In the genomic region with DNA sequence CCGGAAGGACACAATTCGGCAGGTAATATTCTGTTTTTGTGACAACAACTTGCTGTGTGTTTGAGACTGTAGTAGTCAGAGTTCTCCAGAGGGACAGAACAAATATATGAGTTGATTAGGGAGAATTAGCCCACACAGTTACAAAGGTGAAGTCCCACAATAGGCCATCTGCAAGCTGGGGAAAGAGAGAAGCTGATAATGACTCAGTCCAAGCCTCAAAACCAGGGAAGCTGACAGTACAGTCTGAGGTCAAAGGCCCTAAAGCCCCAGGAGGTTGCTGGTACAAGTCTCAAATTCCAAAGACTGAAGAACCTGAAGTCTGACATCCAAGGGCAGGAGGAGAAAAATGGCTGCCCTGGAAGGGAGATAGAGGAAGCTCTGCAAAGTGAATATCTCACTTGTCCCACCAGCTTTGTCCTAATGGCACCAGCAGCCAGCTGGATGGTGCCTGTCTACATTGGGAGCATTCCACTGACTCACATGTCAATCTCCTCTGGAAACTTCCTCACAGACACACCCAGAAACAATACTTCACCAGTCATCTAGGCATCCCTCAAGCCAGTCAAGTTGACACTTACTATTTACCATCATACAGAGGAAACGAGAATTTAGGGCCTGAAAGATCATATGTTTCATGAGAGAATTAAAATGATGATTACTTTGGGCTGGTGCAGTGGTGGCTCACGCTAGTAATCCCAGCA, we compare ENCODE assay signal across 24 cellular contexts. TPM values are rescaled to one million over a fixed set of nuclear protein-coding genes. Genes with fewer than 3 reads are reported as not detected.
"Had no signal": no experiment of that assay in that cellular context is flagged by ENCODE, and none has a peak within 500 bp of the region (broad histone marks: within the 10 kb centered on the region; RNA-seq: fewer than 3 reads in every experiment).

No MANE protein-coding gene starts in this region.

- DNase-seq: activated CD4-positive, alpha-beta memory T cell treated with anti-CD3 and anti-CD28 coated beads, Interleukin-2, amount 10 ng/mL, durations not matched to agents 7 days and 5 days; activated effector memory CD4-positive, alpha-beta T cell treated with Interleukin-2 at 50 U/mL for 16 hours; activated T-cell treated with anti-CD3 and anti-CD28 coated beads, Interleukin-2, amount 50 U/mL, for 24 hours; colonic mucosa; effector CD8-positive, alpha-beta T cell; gastrocnemius medialis; heart left ventricle; left lung; nucleus accumbens; posterior cingulate gyrus; stimulated activated CD4-positive, alpha-beta T cell treated with anti-CD3 and anti-CD28 coated beads, Interleukin-15, amount 100 ng/mL, for 24 hours; stimulated activated CD4-positive, alpha-beta T cell treated with anti-CD3 and anti-CD28 coated beads, Interleukin-4, amount 100 ng/mL, for 1 hour; stimulated activated naive CD4-positive, alpha-beta T cell; T-helper 17 cell; WERI-Rb-1 had no signal

- H3K9me3 ChIP-seq: colonic mucosa, gastrocnemius medialis, heart left ventricle, left lung, tibial nerve, vagina had no signal

- H3K36me3 ChIP-seq: colonic mucosa, gastrocnemius medialis, heart left ventricle, left lung, tibial nerve, vagina, WERI-Rb-1 had no signal

- H3K36me3 Mint-ChIP-seq: activated naive CD4-positive, alpha-beta T cell treated with anti-CD3 and anti-CD28 coated beads, Interleukin-2, amount 50 U/mL, for 24 hours; memory B cell; natural killer cell treated with Interleukin-12 subunit alpha and Interleukin-12 subunit beta and Interleukin-15 and Interleukin-18, amount 100 ng/mL, for 72 hours had no signal

- H3K27ac Mint-ChIP-seq: activated CD4-positive, alpha-beta memory T cell treated with anti-CD3 and anti-CD28 coated beads, Interleukin-2, amount 10 ng/mL, durations not matched to agents 7 days and 5 days; activated naive CD4-positive, alpha-beta T cell treated with anti-CD3 and anti-CD28 coated beads, Interleukin-2, amount 50 U/mL, for 24 hours; activated T-cell treated with anti-CD3 and anti-CD28 coated beads, Interleukin-2, amount 50 U/mL, for 24 hours; memory B cell; T-helper 17 cell had no signal

- H3K4me3 ChIP-seq: colonic mucosa, gastrocnemius medialis, heart left ventricle, left lung, tibial nerve, vagina had no signal

- ATAC-seq: gastrocnemius medialis; heart left ventricle; left lung; natural killer cell treated with Interleukin-12 subunit alpha and Interleukin-12 subunit beta and Interleukin-15 and Interleukin-18, amount 100 ng/mL, for 72 hours; T-helper 17 cell had no signal

- H3K9me3 Mint-ChIP-seq: activated CD4-positive, alpha-beta memory T cell treated with anti-CD3 and anti-CD28 coated beads, Interleukin-2, amount 10 ng/mL, durations not matched to agents 7 days and 5 days; activated naive CD4-positive, alpha-beta T cell treated with anti-CD3 and anti-CD28 coated beads, Interleukin-2, amount 50 U/mL, for 24 hours; activated T-cell treated with anti-CD3 and anti-CD28 coated beads, Interleukin-2, amount 50 U/mL, for 24 hours; memory B cell; natural killer cell treated with Interleukin-12 subunit alpha and Interleukin-12 subunit beta and Interleukin-15 and Interleukin-18, amount 100 ng/mL, for 72 hours had no signal

- H3K4me1 Mint-ChIP-seq: activated naive CD4-positive, alpha-beta T cell treated with anti-CD3 and anti-CD28 coated beads, Interleukin-2, amount 50 U/mL, for 24 hours; memory B cell; T-helper 17 cell had no signal

- H3K4me1 ChIP-seq: colonic mucosa, gastrocnemius medialis, heart left ventricle, left lung, vagina had no signal

- H3K4me3 Mint-ChIP-seq: activated CD4-positive, alpha-beta memory T cell treated with anti-CD3 and anti-CD28 coated beads, Interleukin-2, amount 10 ng/mL, durations not matched to agents 7 days and 5 days; activated naive CD4-positive, alpha-beta T cell treated with anti-CD3 and anti-CD28 coated beads, Interleukin-2, amount 50 U/mL, for 24 hours; activated T-cell treated with anti-CD3 and anti-CD28 coated beads, Interleukin-2, amount 50 U/mL, for 24 hours; memory B cell; natural killer cell treated with Interleukin-12 subunit alpha and Interleukin-12 subunit beta and Interleukin-15 and Interleukin-18, amount 100 ng/mL, for 72 hours; T-helper 17 cell had no signal

- FAIRE-seq: endothelial cell of umbilical vein had no signal

- H3K27me3 ChIP-seq: colonic mucosa, gastrocnemius medialis, heart left ventricle, left lung, tibial nerve, vagina had no signal

- H3K27me3 Mint-ChIP-seq: activated CD4-positive, alpha-beta memory T cell treated with anti-CD3 and anti-CD28 coated beads, Interleukin-2, amount 10 ng/mL, durations not matched to agents 7 days and 5 days; natural killer cell treated with Interleukin-12 subunit alpha and Interleukin-12 subunit beta and Interleukin-15 and Interleukin-18, amount 100 ng/mL, for 72 hours had no signal

- H3K27ac ChIP-seq: colonic mucosa, gastrocnemius medialis, heart left ventricle, left lung, tibial nerve, vagina, WERI-Rb-1 had no signal

RNA-seq across cellular contexts. Expression of a gene that starts 36.3 kb away (rescaled TPM):
- total RNA-seq: activated CD4-positive, alpha-beta memory T cell treated with anti-CD3 and anti-CD28 coated beads, Interleukin-2, amount 10 ng/mL, durations not matched to agents 7 days and 5 days; cardiac septum; colonic mucosa; endothelial cell of umbilical vein; heart left ventricle; left lung; mucosa of gallbladder; natural killer cell treated with Interleukin-12 subunit alpha and Interleukin-12 subunit beta and Interleukin-15 and Interleukin-18, amount 100 ng/mL, for 72 hours; subcutaneous adipose tissue; T-helper 17 cell; tibial nerve; vagina had no signal
- polyA plus RNA-seq: endothelial cell of umbilical vein, heart left ventricle had no signal
